In the genomic region with DNA sequence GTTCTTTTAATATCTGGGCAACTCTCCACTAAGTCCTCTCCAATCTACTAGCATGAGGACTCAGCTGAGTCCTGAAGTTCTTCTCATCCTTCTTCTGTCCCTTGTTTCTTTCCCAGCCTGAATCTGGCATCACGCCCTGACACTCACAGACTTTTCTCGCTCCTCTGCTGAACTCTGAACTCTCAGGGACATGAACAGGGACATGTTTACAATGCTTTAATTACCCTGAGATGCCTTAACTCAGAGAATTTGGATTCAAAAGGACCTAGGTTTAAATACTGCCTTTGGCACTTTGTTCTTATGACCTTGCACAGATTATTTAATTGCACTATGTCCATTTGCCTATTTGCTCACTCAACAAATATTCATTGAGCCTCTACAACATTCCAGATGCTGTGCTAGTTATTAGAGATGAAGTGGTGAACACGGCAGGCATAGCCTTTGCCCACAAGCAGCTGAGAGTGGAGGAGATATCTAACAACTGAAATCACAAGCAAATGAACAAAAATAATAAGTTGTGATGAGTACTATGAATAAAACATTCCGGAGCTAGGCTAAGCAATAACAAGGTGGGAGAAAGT, we compare ENCODE assay signal across 19 cellular contexts.
DNase-seq lines count a peak whose midpoint lies in the region; ATAC-seq, FAIRE-seq and TF ChIP-seq lines count a peak whose summit lies in the region.
"Had no signal": no experiment of that assay in that cellular context is flagged by ENCODE, and none has a peak within 500 bp of the region (broad histone marks: within the 10 kb centered on the region; RNA-seq: fewer than 3 reads in every experiment).

No MANE protein-coding gene starts in this region.

- H3K4me3 ChIP-seq in keratinocyte (ENCODE audit: control insufficient read depth in 2 of 3, extremely low read depth in 1 of 3, insufficient read depth in 2 of 3, low read depth in 1 of 3, low read length in 3 of 3) (no peak overlapping the region), small intestine (ENCODE audit: low read depth in 1 of 2, low read length in 2 of 2) (no peak overlapping the region)
- H3K4me3 ChIP-seq: GM12878 had no signal

- H3K9me3 Mint-ChIP-seq in activated naive CD4-positive, alpha-beta T cell treated with anti-CD3 and anti-CD28 coated beads, Interleukin-2, amount 50 U/mL, for 72 hours, result no peaks in the 10 kb centered on the region
- H3K9me3 Mint-ChIP-seq: CD4-positive, CD25-positive, alpha-beta regulatory T cell had no signal

- WGBS in small intestine, 3 donors, result 32 to 62% (median 53%) methylated on average over 4 of the region's 4 CpGs

- H3K27ac Mint-ChIP-seq in activated naive CD4-positive, alpha-beta T cell treated with anti-CD3 and anti-CD28 coated beads, Interleukin-2, amount 50 U/mL, for 72 hours, result no peak overlapping the region
- H3K27ac Mint-ChIP-seq: CD4-positive, CD25-positive, alpha-beta regulatory T cell had no signal

- no peaks in the 10 kb centered on the region for H3K79me2 ChIP-seq in keratinocyte (ENCODE audit: control insufficient read depth, insufficient read depth, low read length)

- no peak overlapping the region for H2AFZ ChIP-seq in keratinocyte (ENCODE audit: control insufficient read depth, low read length)

- H3K9ac ChIP-seq in keratinocyte (ENCODE audit: control insufficient read depth, extremely low read depth, insufficient read depth, low read length), result no peak overlapping the region

- H3K27me3 ChIP-seq in keratinocyte (ENCODE audit: control insufficient read depth, extremely low read depth, insufficient read depth, low read length) (no peaks in the 10 kb centered on the region), small intestine (ENCODE audit: control insufficient read depth in 2 of 2, insufficient read depth in 2 of 2, low read length in 2 of 2) (no peaks in the 10 kb centered on the region)
- H3K27me3 ChIP-seq: BE2C had no signal

- peaks cover 23% of the 10 kb centered on the region for H3K4me1 ChIP-seq in keratinocyte (ENCODE audit: control insufficient read depth, extremely low read depth, insufficient read depth, low read length)
- H3K4me1 ChIP-seq in small intestine (ENCODE audit: control insufficient read depth in 2 of 2, insufficient read depth in 1 of 2, low read depth in 1 of 2, low read length in 1 of 2), result peaks cover 2 to 3% of the 10 kb centered on the region in 2 donors
- H3K4me1 ChIP-seq: BE2C had no signal

- DNase-seq in EL (peak; percentile 62), NCI-H69 (lab: John Stamatoyannopoulos, UW) (peak; percentile 28), keratinocyte (ENCODE audit: low read depth, low spot score) (no peak), small intestine (peak; percentile 40), HCEC 1CT (no peak)
- no peak for DNase-seq in activated naive CD4-positive, alpha-beta T cell treated with anti-CD3 and anti-CD28 coated beads, Interleukin-2, amount 50 U/mL, for 72 hours (ENCODE audit: low spot score in 2 of 2)
- DNase-seq: BE2C; CD4-positive, CD25-positive, alpha-beta regulatory T cell; COR-L47; DMS 273 treated with DMSO at 0.1 percent for 48 hours; GF-D8; NCI-H1105; NCI-H1694; NCI-H2227 treated with DMSO at 0.1 percent for 48 hours; NCI-H510A treated with DMSO at 0.1 percent for 48 hours; NCI-H82; T-helper 1 cell had no signal

- H3K9me1 ChIP-seq in keratinocyte (ENCODE audit: control insufficient read depth, extremely low read depth, insufficient read depth, low read length), result no peaks in the 10 kb centered on the region

- H3K36me3 Mint-ChIP-seq in activated naive CD4-positive, alpha-beta T cell treated with anti-CD3 and anti-CD28 coated beads, Interleukin-2, amount 50 U/mL, for 72 hours, result no peaks in the 10 kb centered on the region
- H3K36me3 Mint-ChIP-seq: CD4-positive, CD25-positive, alpha-beta regulatory T cell had no signal

- ATAC-seq in activated naive CD4-positive, alpha-beta T cell treated with anti-CD3 and anti-CD28 coated beads, Interleukin-2, amount 50 U/mL, for 72 hours, result no peak
- ATAC-seq in GM18870 (IDR thresholded peaks at IDR 0.05; ENCODE audit: unreplicated experiment), result no peak
- ATAC-seq: GM12878 had no signal

- FAIRE-seq in keratinocyte (lab: Jason Lieb, UNC) (peak; percentile 39), small intestine (lab: Jason Lieb, UNC) (no peak)
- FAIRE-seq: GM12878 had no signal

- dilution Hi-C loops in keratinocyte (cut with MboI; ENCODE audit: extremely low pct_ligation_motif_present, low sequenced_read_pairs), result no loop called here

- no peak for TF ChIP-seq CTCF in keratinocyte (optimal IDR thresholded peaks at IDR 0.05 in 1 of 3, IDR thresholded peaks at IDR 0.05 in 1 of 3, conservative IDR thresholded peaks at IDR 0.05 in 1 of 3; ENCODE audit: extremely low read depth in 1 of 3, insufficient read depth in 2 of 3, low read length in 3 of 3)

- H3K36me3 ChIP-seq in keratinocyte (ENCODE audit: control insufficient read depth in 2 of 2, extremely low read depth in 1 of 2, insufficient read depth in 2 of 2, low read length in 2 of 2), result no peaks in the 10 kb centered on the region
- H3K36me3 ChIP-seq in small intestine (ENCODE audit: control insufficient read depth in 2 of 2, insufficient read depth in 2 of 2, low read length in 2 of 2), result no peaks in the 10 kb centered on the region
- H3K36me3 ChIP-seq: BE2C had no signal

- H4K20me1 ChIP-seq in keratinocyte (ENCODE audit: control insufficient read depth, extremely low read depth, insufficient read depth, low read length), result no peaks in the 10 kb centered on the region

- no peak overlapping the region for H3K27ac ChIP-seq in keratinocyte (ENCODE audit: control insufficient read depth, insufficient read depth, low read length)
- H3K27ac ChIP-seq in small intestine (ENCODE audit: low read depth in 1 of 2, low read length in 1 of 2), result no peak overlapping the region

- H3K4me2 ChIP-seq in keratinocyte (ENCODE audit: control insufficient read depth, extremely low read depth, insufficient read depth, low read depth, low read length), result no peak overlapping the region

- H3K9me3 ChIP-seq in keratinocyte (ENCODE audit: control insufficient read depth, low read depth, low read length), result no peaks in the 10 kb centered on the region
- H3K9me3 ChIP-seq in small intestine (ENCODE audit: control insufficient read depth, low read depth), result no peaks in the 10 kb centered on the region

Comparison
In these comparisons a context has a peak if more than half of its experiments do, and no peak if none do; other contexts are left out.
1. DNase-seq: peak in EL (single experiment), NCI-H69 (single experiment) and small intestine (single experiment); none in keratinocyte (single experiment), activated naive CD4-positive, alpha-beta T cell treated with anti-CD3 and anti-CD28 coated beads, Interleukin-2, amount 50 U/mL, for 72 hours (0 of 2) and HCEC 1CT (single experiment).